1 cellular context compared by ENCODE assay signal in genomic region chr17:72030067-72030899, GRCh38.
A peak's percentile ranks its signal among the peaks of the same experiment; 100 is the strongest.
TF ChIP-seq lines count a peak whose summit lies in the region.

No MANE protein-coding gene starts in this region.

TF ChIP-seq in WTC11, 78 proteins besides CTCF, POLR2A, EP300 and RAD21 (continued from another document and continues in another):
- TF ChIP-seq, protein P1, sequence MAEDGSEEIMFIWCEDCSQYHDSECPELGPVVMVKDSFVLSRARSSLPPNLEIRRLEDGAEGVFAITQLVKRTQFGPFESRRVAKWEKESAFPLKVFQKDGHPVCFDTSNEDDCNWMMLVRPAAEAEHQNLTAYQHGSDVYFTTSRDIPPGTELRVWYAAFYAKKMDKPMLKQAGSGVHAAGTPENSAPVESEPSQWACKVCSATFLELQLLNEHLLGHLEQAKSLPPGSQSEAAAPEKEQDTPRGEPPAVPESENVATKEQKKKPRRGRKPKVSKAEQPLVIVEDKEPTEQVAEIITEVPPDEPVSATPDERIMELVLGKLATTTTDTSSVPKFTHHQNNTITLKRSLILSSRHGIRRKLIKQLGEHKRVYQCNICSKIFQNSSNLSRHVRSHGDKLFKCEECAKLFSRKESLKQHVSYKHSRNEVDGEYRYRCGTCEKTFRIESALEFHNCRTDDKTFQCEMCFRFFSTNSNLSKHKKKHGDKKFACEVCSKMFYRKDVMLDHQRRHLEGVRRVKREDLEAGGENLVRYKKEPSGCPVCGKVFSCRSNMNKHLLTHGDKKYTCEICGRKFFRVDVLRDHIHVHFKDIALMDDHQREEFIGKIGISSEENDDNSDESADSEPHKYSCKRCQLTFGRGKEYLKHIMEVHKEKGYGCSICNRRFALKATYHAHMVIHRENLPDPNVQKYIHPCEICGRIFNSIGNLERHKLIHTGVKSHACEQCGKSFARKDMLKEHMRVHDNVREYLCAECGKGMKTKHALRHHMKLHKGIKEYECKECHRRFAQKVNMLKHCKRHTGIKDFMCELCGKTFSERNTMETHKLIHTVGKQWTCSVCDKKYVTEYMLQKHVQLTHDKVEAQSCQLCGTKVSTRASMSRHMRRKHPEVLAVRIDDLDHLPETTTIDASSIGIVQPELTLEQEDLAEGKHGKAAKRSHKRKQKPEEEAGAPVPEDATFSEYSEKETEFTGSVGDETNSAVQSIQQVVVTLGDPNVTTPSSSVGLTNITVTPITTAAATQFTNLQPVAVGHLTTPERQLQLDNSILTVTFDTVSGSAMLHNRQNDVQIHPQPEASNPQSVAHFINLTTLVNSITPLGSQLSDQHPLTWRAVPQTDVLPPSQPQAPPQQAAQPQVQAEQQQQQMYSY (CRISPR knock-in tag; IDR thresholded peaks at IDR 0.05): no peak
- no peak for TF ChIP-seq TEAD4 (CRISPR knock-in tag; IDR thresholded peaks at IDR 0.05)
- TF ChIP-seq SOX15 (CRISPR knock-in tag; IDR thresholded peaks at IDR 0.05): no peak
- peak; percentile 59; the same call in 1 of the 2 replicates for TF ChIP-seq FOXP1 (CRISPR knock-in tag; IDR thresholded peaks at IDR 0.05; ENCODE audit: borderline replicate concordance)
- TF ChIP-seq FOXP4 (CRISPR knock-in tag; IDR thresholded peaks at IDR 0.05): peak; percentile 78; the same call in 1 of the 2 replicates
- TF ChIP-seq, protein P2, sequence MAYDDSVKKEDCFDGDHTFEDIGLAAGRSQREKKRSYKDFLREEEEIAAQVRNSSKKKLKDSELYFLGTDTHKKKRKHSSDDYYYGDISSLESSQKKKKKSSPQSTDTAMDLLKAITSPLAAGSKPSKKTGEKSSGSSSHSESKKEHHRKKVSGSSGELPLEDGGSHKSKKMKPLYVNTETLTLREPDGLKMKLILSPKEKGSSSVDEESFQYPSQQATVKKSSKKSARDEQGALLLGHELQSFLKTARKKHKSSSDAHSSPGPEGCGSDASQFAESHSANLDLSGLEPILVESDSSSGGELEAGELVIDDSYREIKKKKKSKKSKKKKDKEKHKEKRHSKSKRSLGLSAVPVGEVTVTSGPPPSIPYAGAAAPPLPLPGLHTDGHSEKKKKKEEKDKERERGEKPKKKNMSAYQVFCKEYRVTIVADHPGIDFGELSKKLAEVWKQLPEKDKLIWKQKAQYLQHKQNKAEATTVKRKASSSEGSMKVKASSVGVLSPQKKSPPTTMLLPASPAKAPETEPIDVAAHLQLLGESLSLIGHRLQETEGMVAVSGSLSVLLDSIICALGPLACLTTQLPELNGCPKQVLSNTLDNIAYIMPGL (CRISPR knock-in tag; IDR thresholded peaks at IDR 0.05): no peak
- peak; percentile 75 for TF ChIP-seq GABPB1 (CRISPR knock-in tag; IDR thresholded peaks at IDR 0.05)
- no peak for TF ChIP-seq NR3C1 (CRISPR knock-in tag; conservative IDR thresholded peaks at IDR 0.05; ENCODE audit: low read depth)
- no peak for TF ChIP-seq EMX1 (CRISPR knock-in tag; IDR thresholded peaks at IDR 0.05)
- no peak for TF ChIP-seq ZNF263 (CRISPR knock-in tag; IDR thresholded peaks at IDR 0.05; ENCODE audit: low read depth)
- no peak for TF ChIP-seq ATF1 (CRISPR knock-in tag; IDR thresholded peaks at IDR 0.05)
- TF ChIP-seq ZNF281 (CRISPR knock-in tag; IDR thresholded peaks at IDR 0.05): 0 out of 2 replicates have a peak, but pooled peaks have one; percentile 54
- no peak for TF ChIP-seq ZBTB21 (CRISPR knock-in tag; IDR thresholded peaks at IDR 0.05; ENCODE audit: borderline replicate concordance)
- TF ChIP-seq CREM (CRISPR knock-in tag; IDR thresholded peaks at IDR 0.05): 0 out of 2 replicates have a peak, but pooled peaks have one; percentile 34
- TF ChIP-seq FOXJ3 (CRISPR knock-in tag; IDR thresholded peaks at IDR 0.05; ENCODE audit: borderline replicate concordance): no peak
- no peak for TF ChIP-seq MLX (CRISPR knock-in tag; IDR thresholded peaks at IDR 0.05)
- TF ChIP-seq IRF1 (CRISPR knock-in tag; IDR thresholded peaks at IDR 0.05): 0 out of 2 replicates have a peak, but pooled peaks have one; percentile 20
- no peak for TF ChIP-seq NFE2L1 (CRISPR knock-in tag; IDR thresholded peaks at IDR 0.05)
- TF ChIP-seq, protein P3, sequence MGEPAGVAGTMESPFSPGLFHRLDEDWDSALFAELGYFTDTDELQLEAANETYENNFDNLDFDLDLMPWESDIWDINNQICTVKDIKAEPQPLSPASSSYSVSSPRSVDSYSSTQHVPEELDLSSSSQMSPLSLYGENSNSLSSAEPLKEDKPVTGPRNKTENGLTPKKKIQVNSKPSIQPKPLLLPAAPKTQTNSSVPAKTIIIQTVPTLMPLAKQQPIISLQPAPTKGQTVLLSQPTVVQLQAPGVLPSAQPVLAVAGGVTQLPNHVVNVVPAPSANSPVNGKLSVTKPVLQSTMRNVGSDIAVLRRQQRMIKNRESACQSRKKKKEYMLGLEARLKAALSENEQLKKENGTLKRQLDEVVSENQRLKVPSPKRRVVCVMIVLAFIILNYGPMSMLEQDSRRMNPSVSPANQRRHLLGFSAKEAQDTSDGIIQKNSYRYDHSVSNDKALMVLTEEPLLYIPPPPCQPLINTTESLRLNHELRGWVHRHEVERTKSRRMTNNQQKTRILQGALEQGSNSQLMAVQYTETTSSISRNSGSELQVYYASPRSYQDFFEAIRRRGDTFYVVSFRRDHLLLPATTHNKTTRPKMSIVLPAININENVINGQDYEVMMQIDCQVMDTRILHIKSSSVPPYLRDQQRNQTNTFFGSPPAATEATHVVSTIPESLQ (CRISPR knock-in tag; IDR thresholded peaks at IDR 0.05): no peak
- TF ChIP-seq ZNF121 (CRISPR knock-in tag; IDR thresholded peaks at IDR 0.05): no peak
- TF ChIP-seq SMAD3 (CRISPR knock-in tag; IDR thresholded peaks at IDR 0.05; ENCODE audit: borderline replicate concordance): peak; percentile 46; the same call in 1 of the 2 replicates
- no peak for TF ChIP-seq AR (CRISPR knock-in tag; IDR thresholded peaks at IDR 0.05)
- TF ChIP-seq MXD4 (CRISPR knock-in tag; IDR thresholded peaks at IDR 0.05; ENCODE audit: borderline replicate concordance): no peak
- TF ChIP-seq MAX (CRISPR knock-in tag; IDR thresholded peaks at IDR 0.05): peak; percentile 39; the same call in 1 of the 2 replicates
- TF ChIP-seq TCF7 (CRISPR knock-in tag; IDR thresholded peaks at IDR 0.05; ENCODE audit: low read depth): no peak
- TF ChIP-seq HMGA2 (CRISPR knock-in tag; IDR thresholded peaks at IDR 0.05): no peak
- TF ChIP-seq, protein P4, sequence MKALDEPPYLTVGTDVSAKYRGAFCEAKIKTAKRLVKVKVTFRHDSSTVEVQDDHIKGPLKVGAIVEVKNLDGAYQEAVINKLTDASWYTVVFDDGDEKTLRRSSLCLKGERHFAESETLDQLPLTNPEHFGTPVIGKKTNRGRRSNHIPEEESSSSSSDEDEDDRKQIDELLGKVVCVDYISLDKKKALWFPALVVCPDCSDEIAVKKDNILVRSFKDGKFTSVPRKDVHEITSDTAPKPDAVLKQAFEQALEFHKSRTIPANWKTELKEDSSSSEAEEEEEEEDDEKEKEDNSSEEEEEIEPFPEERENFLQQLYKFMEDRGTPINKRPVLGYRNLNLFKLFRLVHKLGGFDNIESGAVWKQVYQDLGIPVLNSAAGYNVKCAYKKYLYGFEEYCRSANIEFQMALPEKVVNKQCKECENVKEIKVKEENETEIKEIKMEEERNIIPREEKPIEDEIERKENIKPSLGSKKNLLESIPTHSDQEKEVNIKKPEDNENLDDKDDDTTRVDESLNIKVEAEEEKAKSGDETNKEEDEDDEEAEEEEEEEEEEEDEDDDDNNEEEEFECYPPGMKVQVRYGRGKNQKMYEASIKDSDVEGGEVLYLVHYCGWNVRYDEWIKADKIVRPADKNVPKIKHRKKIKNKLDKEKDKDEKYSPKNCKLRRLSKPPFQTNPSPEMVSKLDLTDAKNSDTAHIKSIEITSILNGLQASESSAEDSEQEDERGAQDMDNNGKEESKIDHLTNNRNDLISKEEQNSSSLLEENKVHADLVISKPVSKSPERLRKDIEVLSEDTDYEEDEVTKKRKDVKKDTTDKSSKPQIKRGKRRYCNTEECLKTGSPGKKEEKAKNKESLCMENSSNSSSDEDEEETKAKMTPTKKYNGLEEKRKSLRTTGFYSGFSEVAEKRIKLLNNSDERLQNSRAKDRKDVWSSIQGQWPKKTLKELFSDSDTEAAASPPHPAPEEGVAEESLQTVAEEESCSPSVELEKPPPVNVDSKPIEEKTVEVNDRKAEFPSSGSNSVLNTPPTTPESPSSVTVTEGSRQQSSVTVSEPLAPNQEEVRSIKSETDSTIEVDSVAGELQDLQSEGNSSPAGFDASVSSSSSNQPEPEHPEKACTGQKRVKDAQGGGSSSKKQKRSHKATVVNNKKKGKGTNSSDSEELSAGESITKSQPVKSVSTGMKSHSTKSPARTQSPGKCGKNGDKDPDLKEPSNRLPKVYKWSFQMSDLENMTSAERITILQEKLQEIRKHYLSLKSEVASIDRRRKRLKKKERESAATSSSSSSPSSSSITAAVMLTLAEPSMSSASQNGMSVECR (CRISPR knock-in tag; IDR thresholded peaks at IDR 0.05; ENCODE audit: borderline replicate concordance): no peak
- no peak; the same call in 1 of the 2 replicates for TF ChIP-seq ZBTB43 (CRISPR knock-in tag; IDR thresholded peaks at IDR 0.05)
- no peak for TF ChIP-seq GTF2I (CRISPR knock-in tag; conservative IDR thresholded peaks at IDR 0.05)
- TF ChIP-seq ZNF219 (CRISPR knock-in tag; IDR thresholded peaks at IDR 0.05; ENCODE audit: borderline replicate concordance): no peak
- TF ChIP-seq RELA (CRISPR knock-in tag; IDR thresholded peaks at IDR 0.05; ENCODE audit: borderline replicate concordance): no peak
- no peak for TF ChIP-seq RORB (CRISPR knock-in tag; IDR thresholded peaks at IDR 0.05)
- TF ChIP-seq ZNF232 (CRISPR knock-in tag; IDR thresholded peaks at IDR 0.05): peak; percentile 70; the same call in 1 of the 2 replicates
